In genomic region chr3:171862993-171863521, GRCh38 we compare ENCODE assay signal across 19 cellular contexts. TPM values are rescaled to one million over a fixed set of nuclear protein-coding genes. Genes with fewer than 3 reads are reported as not detected.
DNase-seq lines count a peak whose midpoint lies in the region; ATAC-seq, FAIRE-seq and TF ChIP-seq lines count a peak whose summit lies in the region.
"Had no signal": no experiment of that assay in that cellular context is flagged by ENCODE, and none has a peak within 500 bp of the region (broad histone marks: within the 10 kb centered on the region; RNA-seq: fewer than 3 reads in every experiment).

No MANE protein-coding gene starts in this region.

- no peaks in the 10 kb centered on the region for H3K23me2 ChIP-seq in H1 (ENCODE audit: low read depth, low read length)

- TF ChIP-seq RAD21 in H1 (IDR thresholded peaks at IDR 0.05 in 1 of 2, conservative IDR thresholded peaks at IDR 0.05 in 1 of 2; ENCODE audit: low read depth in 2 of 2, low read length in 2 of 2): no peak

- H3K14ac ChIP-seq in H1 (ENCODE audit: insufficient read length): no peak overlapping the region

- no peak for TF ChIP-seq CTCF in H1 (IDR thresholded peaks at IDR 0.05; ENCODE audit: control extremely low read depth in 1 of 3, insufficient read depth in 1 of 3, low read depth in 1 of 3, low read length in 3 of 3)

- peaks cover 19% of the 10 kb centered on the region for H3K27me3 Mint-ChIP-seq in stimulated activated naive CD8-positive, alpha-beta T cell treated with anti-CD3 and anti-CD28 coated beads, Interleukin-15, amount 100 ng/mL, for 72 hours

- POLR2A ChIA-PET in H1 (lab: Charles Lee; ENCODE audit: partially characterized antibody): no interaction called here

- no peak overlapping the region for H3K27ac Mint-ChIP-seq in stimulated activated naive CD8-positive, alpha-beta T cell treated with anti-CD3 and anti-CD28 coated beads, Interleukin-15, amount 100 ng/mL, for 72 hours
- H3K27ac Mint-ChIP-seq: activated T-helper 2 cell treated with anti-CD3 and anti-CD28 coated beads, Interferon-gamma antibody, Interleukin-2, Interleukin-4, amounts not matched to agents 10 μg/mL and 5 μg/mL and 100 μg/mL, durations not matched to agents 14 hours and 24 hours and 36 hours had no signal

- no peak overlapping the region for H3K4me3 Mint-ChIP-seq in stimulated activated naive CD8-positive, alpha-beta T cell treated with anti-CD3 and anti-CD28 coated beads, Interleukin-15, amount 100 ng/mL, for 72 hours

- H2AFZ ChIP-seq in H1 (ENCODE audit: low read length): peak overlapping the region; percentile 21; the same call in 1 of the 2 replicates

- no peak for TF ChIP-seq POLR2A in H1 (IDR thresholded peaks at IDR 0.05; ENCODE audit: control extremely low read depth in 1 of 2, low read depth in 2 of 2, low read length in 2 of 2)

- H2BK20ac ChIP-seq in H1 (ENCODE audit: low read length): no peak overlapping the region

- CTCF ChIA-PET in H1 (lab: Charles Lee; ENCODE audit: partially characterized antibody): no interaction called here

- ATAC-seq in stimulated activated naive CD8-positive, alpha-beta T cell treated with anti-CD3 and anti-CD28 coated beads, Interleukin-15, amount 100 ng/mL, for 72 hours: peak; percentile 54
- no peak for ATAC-seq in stimulated activated naive CD8-positive, alpha-beta T cell treated with anti-CD3 and anti-CD28 coated beads, Interleukin-15, Interleukin-2, amounts not matched to agents 100 U/mL and 50 U/mL, for 24 hours

- no peak overlapping the region for H2AK5ac ChIP-seq in H1 (ENCODE audit: low read depth, low read length)

- no peak overlapping the region for H2BK12ac ChIP-seq in H1 (ENCODE audit: low read depth, low read length)

- H3K18ac ChIP-seq in H1 (ENCODE audit: extremely low read depth, low read length): no peak overlapping the region; the same call in 1 of the 2 replicates

- peaks cover 5% of the 10 kb centered on the region for H3K4me1 Mint-ChIP-seq in stimulated activated naive CD8-positive, alpha-beta T cell treated with anti-CD3 and anti-CD28 coated beads, Interleukin-15, amount 100 ng/mL, for 72 hours

- H4K20me1 ChIP-seq in H1 (replicated peaks in 1 of 2; ENCODE audit: control insufficient read depth in 1 of 2, insufficient read depth in 2 of 2, low read length in 2 of 2): no peaks in the 10 kb centered on the region

- no peak overlapping the region for H2BK120ac ChIP-seq in H1 (replicated peaks; ENCODE audit: low read depth, low read length)

- H3K4me1 ChIP-seq in H1 (replicated peaks in 1 of 4; ENCODE audit: control insufficient read depth in 3 of 4, insufficient read depth in 4 of 4, low read length in 3 of 4): peaks cover 0 to 5% (median 1%) of the 10 kb centered on the region in 4 experiments; a peak in 2 of 7 replicates

- DNase-seq in stimulated activated naive CD8-positive, alpha-beta T cell treated with anti-CD3 and anti-CD28 coated beads, Interleukin-15, amount 100 ng/mL, for 72 hours: no peak
- DNase-seq in stimulated activated naive CD8-positive, alpha-beta T cell treated with anti-CD3 and anti-CD28 coated beads, Interleukin-15, Interleukin-2, amounts not matched to agents 100 U/mL and 50 U/mL, for 24 hours: no peak
- no peak for DNase-seq in H1 (ENCODE audit: low read depth in 1 of 2, low spot score in 2 of 2)
- peak; percentile 74 for DNase-seq in myocyte (ENCODE audit: low read depth)
- DNase-seq in NCI-H226: no peak
- no peak for DNase-seq in germinal center (ENCODE audit: low spot score)
- DNase-seq in inferior parietal cortex (ENCODE audit: extremely low spot score): no peak
- no peak for DNase-seq in NCI-H2029 (lab: John Stamatoyannopoulos, UW)
- DNase-seq: activated CD4-positive, alpha-beta T cell treated with anti-CD3 and anti-CD28 coated beads, Interleukin-2, amount 50 U/mL, for 48 hours; DMS 273 treated with DMSO at 0.1 percent for 48 hours; erythroblast; NCI-H2171 treated with DMSO at 0.1 percent for 48 hours; small intestine; tibial artery had no signal

- no peak overlapping the region for H3K27ac ChIP-seq in H1 (ENCODE audit: low read depth, low read length)
- H3K27ac ChIP-seq: cardiac muscle cell, tibial artery had no signal

- H3K23ac ChIP-seq in H1 (ENCODE audit: insufficient read length): no peak overlapping the region

- no peak overlapping the region for H4K8ac ChIP-seq in H1 (ENCODE audit: extremely low read depth, insufficient read depth, low read length)

- H4K5ac ChIP-seq in H1 (ENCODE audit: insufficient read length, low read depth, low read length): no peak overlapping the region

- no peaks in the 10 kb centered on the region for H3K9me3 ChIP-seq in H1 (ENCODE audit: insufficient read depth in 2 of 2, low read depth in 1 of 2, low read length in 1 of 2)
- H3K9me3 ChIP-seq: tibial artery had no signal

- no peaks in the 10 kb centered on the region for H3K9me3 Mint-ChIP-seq in stimulated activated naive CD8-positive, alpha-beta T cell treated with anti-CD3 and anti-CD28 coated beads, Interleukin-15, amount 100 ng/mL, for 72 hours

- no peaks in the 10 kb centered on the region for H3K79me2 ChIP-seq in H1 (ENCODE audit: control insufficient read depth in 1 of 2, insufficient read depth in 2 of 2, low read length in 2 of 2)

- H3K36me3 ChIP-seq in H1 (ENCODE audit: control insufficient read depth in 2 of 4, insufficient read depth in 4 of 4, low read length in 3 of 4): no peaks in the 10 kb centered on the region
- H3K36me3 ChIP-seq: cardiac muscle cell, tibial artery had no signal

- FAIRE-seq in H1 (lab: Jason Lieb, UNC): no peak
- FAIRE-seq: GM19239, H54, small intestine had no signal

- H3K4ac ChIP-seq in H1 (replicated peaks; ENCODE audit: insufficient read length, low read depth, low read length): no peak overlapping the region

- no peaks in the 10 kb centered on the region for H3K79me1 ChIP-seq in H1 (ENCODE audit: low read depth, low read length)

- no peak for TF ChIP-seq EP300 in H1 (IDR thresholded peaks at IDR 0.05; ENCODE audit: borderline replicate concordance in 1 of 2, low read depth in 2 of 2, low read length in 2 of 2)

- 0 out of 4 replicates have a peak overlapping the region, but pooled peaks of 1 of the 2 experiments have one; percentile 3 for H3K4me2 ChIP-seq in H1 (ENCODE audit: insufficient read depth in 1 of 2, low read depth in 2 of 2, low read length in 2 of 2)

- no peak overlapping the region for H4K91ac ChIP-seq in H1 (replicated peaks; ENCODE audit: insufficient read length, low read length)

- no peak overlapping the region for H2BK15ac ChIP-seq in H1 (ENCODE audit: low read length)

- no peak overlapping the region for H2BK5ac ChIP-seq in H1 (ENCODE audit: low read depth, low read length)

- H3K56ac ChIP-seq in H1 (replicated peaks; ENCODE audit: insufficient read length, low read depth, low read length): no peak overlapping the region

- 84% methylated on average over 11 of the region's 11 CpGs; no CpG with 5 or more reads in 1 of the 2 experiments for WGBS in H1 (ENCODE audit: extremely low coverage in 1 of 2, insufficient coverage in 1 of 2, insufficient read length in 1 of 2, insufficient replicate concordance in 2 of 2, low coverage in 1 of 2, low lambda C conversion rate in 2 of 2, missing lambda C conversion rate in 1 of 2), 2 experiments

- no peak overlapping the region for H3K4me3 ChIP-seq in H1 (ENCODE audit: extremely low read depth in 1 of 4, insufficient read depth in 2 of 4, low read depth in 3 of 4, low read length in 4 of 4)
- H3K4me3 ChIP-seq: cardiac muscle cell, tibial artery had no signal

- H3K9ac ChIP-seq in H1 (replicated peaks in 1 of 4; ENCODE audit: extremely low read depth in 1 of 4, low read depth in 3 of 4, low read length in 3 of 4): no peak overlapping the region

- H3K27me3 ChIP-seq in H1 (replicated peaks in 1 of 4; ENCODE audit: control insufficient read depth in 3 of 4, extremely low read depth in 1 of 4, insufficient read depth in 3 of 4, low read length in 3 of 4): no peaks in the 10 kb centered on the region
- H3K27me3 ChIP-seq: cardiac muscle cell, tibial artery had no signal

TF ChIP-seq in H1, 55 proteins besides CTCF, POLR2A, EP300 and RAD21 (continues in another document):
- no peak for TF ChIP-seq HDAC6 (IDR thresholded peaks at IDR 0.05; ENCODE audit: low read depth, low read length)
- no peak for TF ChIP-seq ATF2 (IDR thresholded peaks at IDR 0.05; ENCODE audit: low read length)
- no peak for TF ChIP-seq KDM5A (IDR thresholded peaks at IDR 0.05; ENCODE audit: low read length)
- TF ChIP-seq POU5F1 (IDR thresholded peaks at IDR 0.05; ENCODE audit: low read depth, low read length): no peak

RNA-seq across cellular contexts. Expression of gene TMEM212, which starts 19.9 kb away (rescaled TPM):
- not detected in 2 replicates for total RNA-seq in H1 (2021; fragmentation: NEBNext Ultra II Directional; extraction: Animal tissue kit (Norgen Biotek cat#: 25700))
- not detected in 2 replicates for polyA plus RNA-seq in H1 (2011; rRNA removed)
- not detected for polyA plus RNA-seq in H1 (2011; cell fraction: cytosol; rRNA removed)
- polyA plus RNA-seq in H1 (2011; cell fraction: nucleus; rRNA removed): not detected
- not detected in 4 replicates for polyA plus RNA-seq in H1 (2012, experiment 1 of 2)
- polyA plus RNA-seq in H1 (2012, experiment 2 of 2): not detected
- not detected for polyA plus RNA-seq in H1 (2013, experiment 1 of 2)
- not detected for polyA plus RNA-seq in H1 (2013, experiment 2 of 2)
- not detected in 2 replicates for polyA minus RNA-seq in H1 (2011; rRNA and poly(A)+ RNA removed)
- polyA minus RNA-seq in H1 (2011; cell fraction: cytosol; rRNA and poly(A)+ RNA removed): not detected
- not detected for polyA minus RNA-seq in H1 (2011; cell fraction: nucleus; rRNA and poly(A)+ RNA removed)
- total RNA-seq in myocyte: not detected in 2 replicates
- polyA plus RNA-seq in myocyte (2012): not detected
- total RNA-seq: cardiac muscle cell; T-helper 2 cell treated with Interferon-gamma antibody and Interleukin-4, amounts not matched to agents 100 ng/mL and 5 ng/mL, for 36 hours had no signal
- polyA plus RNA-seq: cardiac muscle cell, small intestine had no signal

RNA-seq across cellular contexts. Expression of gene PLD1, which starts 52.8 kb away (rescaled TPM):
- total RNA-seq in H1 (2021; fragmentation: NEBNext Ultra II Directional; extraction: Animal tissue kit (Norgen Biotek cat#: 25700)): 2.6 and 3.1 TPM in 2 replicates
- polyA plus RNA-seq in H1 (2011; rRNA removed): 0.88 and 1.2 TPM in 2 replicates
- polyA plus RNA-seq in H1 (2011; cell fraction: cytosol; rRNA removed): 0.80 TPM
- 0.80 TPM for polyA plus RNA-seq in H1 (2011; cell fraction: nucleus; rRNA removed)
- polyA plus RNA-seq in H1 (2012, experiment 1 of 2): 1.3 to 3.1 TPM (median 1.8 TPM) in 4 replicates
- polyA plus RNA-seq in H1 (2012, experiment 2 of 2): 0.29 TPM
- polyA plus RNA-seq in H1 (2013, experiment 1 of 2): 1.3 TPM
- polyA plus RNA-seq in H1 (2013, experiment 2 of 2): 1.0 TPM
- polyA minus RNA-seq in H1 (2011; rRNA and poly(A)+ RNA removed): 3.3 and 3.5 TPM in 2 replicates
- polyA minus RNA-seq in H1 (2011; cell fraction: cytosol; rRNA and poly(A)+ RNA removed): 3.2 TPM
- 4.8 TPM for polyA minus RNA-seq in H1 (2011; cell fraction: nucleus; rRNA and poly(A)+ RNA removed)
- total RNA-seq in myocyte: 5.3 and 6.0 TPM in 2 replicates
- polyA plus RNA-seq in myocyte (2012): 1.9 TPM
